Comparison of ENCODE assay signal across 8 cellular contexts in the genomic region with DNA sequence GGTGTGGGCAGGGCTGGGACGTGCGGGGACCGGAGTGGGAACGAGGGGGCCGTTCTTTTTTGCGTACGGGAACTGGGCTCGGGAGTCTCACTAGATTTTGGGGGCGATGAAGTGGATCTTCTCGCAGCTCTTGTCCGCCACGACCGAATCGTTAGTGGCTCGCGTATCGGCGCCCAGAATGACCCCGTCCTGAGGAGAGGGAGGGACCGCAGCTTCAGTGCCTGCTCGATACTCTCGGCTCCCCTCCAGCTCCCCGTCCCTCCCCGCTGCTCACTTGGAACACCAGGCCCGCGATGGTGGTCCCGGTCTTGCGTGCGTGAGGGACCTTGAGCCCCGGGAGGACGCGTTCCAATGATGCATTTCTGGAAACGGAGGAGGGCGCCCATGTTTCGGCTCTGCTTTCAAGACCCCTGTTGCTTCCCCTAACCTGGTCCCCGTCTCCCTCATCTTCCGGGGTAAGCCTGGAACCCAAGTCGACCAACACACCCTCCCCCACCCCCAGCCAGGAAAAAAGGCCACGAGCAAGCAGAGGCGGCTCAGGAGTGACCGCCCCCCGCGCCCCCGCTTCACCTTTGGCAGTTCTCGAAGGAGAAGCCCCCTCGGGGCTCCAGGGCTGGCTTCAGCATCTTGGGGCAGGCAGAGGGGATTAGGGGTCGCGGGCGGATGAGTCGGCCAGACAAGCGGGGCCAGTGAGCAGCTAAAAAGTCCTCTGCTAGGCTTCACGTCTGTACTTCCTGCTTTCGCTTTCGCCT. TPM values are rescaled to one million over a fixed set of nuclear protein-coding genes. Genes with fewer than 3 reads are reported as not detected.
DNase-seq lines count a peak whose midpoint lies in the region; ATAC-seq and TF ChIP-seq lines count a peak whose summit lies in the region.

Gene PSMB10, minus strand, starts transcription at position 727 of the 752 bp plus-strand sequence. Its CDS starts 101 bp downstream, at position 626.

- H3K9me2 ChIP-seq in GM23248 (ENCODE audit: insufficient read depth), result no peaks in the 10 kb centered on the region

- H3K18ac ChIP-seq in trophoblast cell (ENCODE audit: low read length), result peak within 1 kb of the TSS; percentile 34

- peak in 1 of 2 donors; percentile 27 for TF ChIP-seq POLR2A in heart left ventricle (IDR thresholded peaks at IDR 0.05)

- H3K14ac ChIP-seq in trophoblast cell (ENCODE audit: low read length), result peak within 1 kb of the TSS; percentile 62

- peak within 1 kb of the TSS; percentile 28 for H2AK5ac ChIP-seq in trophoblast cell (ENCODE audit: low read length)

- peaks cover 15% of the 10 kb centered on the region for H3K4me1 ChIP-seq in GM23248 (ENCODE audit: insufficient read depth)
- H3K4me1 ChIP-seq in Panc1 (ENCODE audit: control insufficient read depth, insufficient read depth, low read length), result 0 out of 2 replicates have a peak, but pooled peaks cover 4% of the 10 kb centered on the region
- H3K4me1 ChIP-seq in heart left ventricle, result peaks cover 0 to 42% (median 23%) of the 10 kb centered on the region in 12 donors
- H3K4me1 ChIP-seq in trophoblast cell (ENCODE audit: control insufficient read depth in 1 of 2, insufficient read depth in 2 of 2, low read length in 2 of 2), result peaks cover 16 to 17% of the 10 kb centered on the region in 2 experiments

- POLR2A ChIA-PET in Panc1 (lab: Charles Lee), result interaction anchor here (0.7 kb wide), 1 partner anchor 275 kb away, joined by 3 read pairs; no protein-coding TSS in a partner anchor

- ATAC-seq in Panc1 (peak; percentile 18; the same call in 1 of the 2 replicates), heart left ventricle (peak; percentile 2 to 48 (median 16)), HG03095 (IDR thresholded peaks at IDR 0.05; ENCODE audit: unreplicated experiment) (no peak)

- peaks cover 12% of the 10 kb centered on the region for H3K79me1 ChIP-seq in trophoblast cell (ENCODE audit: low read length)

- H3K27me3 ChIP-seq in GM23248 (replicated peaks; ENCODE audit: insufficient read depth) (no peaks in the 10 kb centered on the region), Panc1 (ENCODE audit: control insufficient read depth, insufficient read depth, low read length) (no peaks in the 10 kb centered on the region), heart left ventricle (no peaks in the 10 kb centered on the region), trophoblast cell (ENCODE audit: insufficient read depth, low read length) (no peaks in the 10 kb centered on the region)

- 0 out of 2 replicates have a peak, but pooled peaks cover 3% of the 10 kb centered on the region for H3K79me2 ChIP-seq in GM23248 (ENCODE audit: insufficient read depth)
- H3K79me2 ChIP-seq in trophoblast cell (ENCODE audit: control insufficient read depth, insufficient read depth, low read length, poor library complexity), result peaks cover 10% of the 10 kb centered on the region

- TF ChIP-seq CTCF in Panc1 (IDR thresholded peaks at IDR 0.05), result no peak
- TF ChIP-seq CTCF in heart left ventricle (IDR thresholded peaks at IDR 0.05), result no peak

- no peaks in the 10 kb centered on the region for H3K9me3 ChIP-seq in GM23248 (ENCODE audit: low read depth)
- no peaks in the 10 kb centered on the region for H3K9me3 ChIP-seq in Panc1 (ENCODE audit: control insufficient read depth, insufficient read depth, low read depth, low read length)
- H3K9me3 ChIP-seq in heart left ventricle, result no peaks in the 10 kb centered on the region
- H3K9me3 ChIP-seq in trophoblast cell (ENCODE audit: insufficient read depth, low read depth, low read length), result no peaks in the 10 kb centered on the region

- peaks cover 24% of the 10 kb centered on the region for H3F3A ChIP-seq in GM23248 (ENCODE audit: insufficient read depth)

- H2AFZ ChIP-seq in GM23248 (peak within 1 kb of the TSS; percentile 69), trophoblast cell (ENCODE audit: insufficient read depth, low read length, poor library complexity) (peak within 1 kb of the TSS; percentile 18)

- H3K36me3 ChIP-seq in GM23248 (ENCODE audit: low read depth), result peaks cover 3% of the 10 kb centered on the region; the same call in 1 of the 2 replicates
- H3K36me3 ChIP-seq in Panc1 (ENCODE audit: control insufficient read depth, insufficient read depth, low read length), result peaks cover 2% of the 10 kb centered on the region; the same call in 1 of the 2 replicates
- peaks cover 0 to 62% (median 33%) of the 10 kb centered on the region in 9 donors for H3K36me3 ChIP-seq in heart left ventricle
- H3K36me3 ChIP-seq in trophoblast cell (ENCODE audit: control insufficient read depth in 1 of 2, insufficient read depth in 2 of 2, low read length in 2 of 2), result peaks cover 15 to 17% of the 10 kb centered on the region in 2 experiments

- CTCF ChIA-PET in Panc1 (lab: Charles Lee), result interaction anchor here (0.6 to 0.8 kb wide), 2 partner anchors 52 to 147 kb away, joined by 3 to 4 read pairs; no protein-coding TSS in a partner anchor

- H4K91ac ChIP-seq in trophoblast cell (ENCODE audit: low read depth, low read length), result peak within 1 kb of the TSS; percentile 63

- BruUV-seq in Panc1 (replicated peaks; lab: Mats Ljungman, UMichigan), result TSS peak; percentile 87

- peak within 1 kb of the TSS; percentile 92 for H3K4me3 ChIP-seq in GM23248
- peak within 1 kb of the TSS; percentile 80 to 92 for H3K4me3 ChIP-seq in Panc1 (ENCODE audit: low read depth in 2 of 2, low read length in 2 of 2)
- H3K4me3 ChIP-seq in heart left ventricle, result peak within 1 kb of the TSS; percentile 57 to 98 (median 77)
- peak within 1 kb of the TSS; percentile 97 for H3K4me3 ChIP-seq in trophoblast cell (ENCODE audit: low read depth, low read length)

- H3K4ac ChIP-seq in trophoblast cell (ENCODE audit: low read depth, low read length), result peak within 1 kb of the TSS; percentile 59

- H3K27ac ChIP-seq in GM23248 (peak within 1 kb of the TSS; percentile 79), Panc1 (ENCODE audit: low read length) (peak within 1 kb of the TSS; percentile 88), adipose tissue (ENCODE audit: low read depth, low read length) (peak within 1 kb of the TSS; percentile 57), heart left ventricle (peak within 1 kb of the TSS; percentile 82 to 99 (median 92)), trophoblast cell (ENCODE audit: low read depth, low read length) (peak within 1 kb of the TSS; percentile 55)

- H3K9ac ChIP-seq in GM23248 (peak within 1 kb of the TSS; percentile 92), trophoblast cell (ENCODE audit: low read length) (peak within 1 kb of the TSS; percentile 92)

- peak within 1 kb of the TSS; percentile 28 for H2BK5ac ChIP-seq in trophoblast cell (ENCODE audit: low read depth, low read length, poor library complexity)

- peak within 1 kb of the TSS; percentile 79 for H4K12ac ChIP-seq in trophoblast cell (ENCODE audit: low read depth, low read length)

- no peaks in the 10 kb centered on the region for H4K20me1 ChIP-seq in GM23248 (ENCODE audit: insufficient read depth)

- no peak within 1 kb of the TSS for H2BK12ac ChIP-seq in trophoblast cell (ENCODE audit: low read length)

- WGBS in GM23248 (ENCODE audit: low coverage in 1 of 2, low lambda C conversion rate in 2 of 2, missing lambda C conversion rate in 2 of 2), 2 experiments, result 1% methylated on average over 48 to 53 of the region's 54 CpGs
- WGBS in adipose tissue, 3 donors, result 0 to 1% (median 0%) methylated on average over 52 to 54 of the region's 54 CpGs
- WGBS in heart left ventricle, 4 donors, result 0 to 2% (median 1%) methylated on average over 32 to 54 of the region's 54 CpGs
- WGBS in trophoblast cell (ENCODE audit: extremely low coverage, insufficient coverage, insufficient read length), result no CpG with 5 or more reads among the region's 54 CpGs

- intact Hi-C loops in Panc1 (cut with micrococcal nuclease; ENCODE audit: unreplicated experiment), result no loop called here
- intact Hi-C loops in heart left ventricle (cut with DNase I), result loop anchor here in 5 of 10 donors (5.0 to 10.0 kb wide), 3 partner anchors 99 to 411 kb away; partner anchors contain the start of gene RIPOR1 (in 2 of the 5)

- DNase-seq in Daoy (ENCODE audit: low read depth) (peak; percentile 74), GM23248 (peak; percentile 59), Panc1 (ENCODE audit: low read depth, low spot score) (no peak), heart left ventricle (peak in 4 of 5 donors; percentile 56 to 75 (median 70)), trophoblast cell (peak in 1 of 2 donors; percentile 32), middle frontal gyrus (ENCODE audit: extremely low spot score, low spot score) (no peak)

- in situ Hi-C loops in GM23248 (cut with MboI), result no loop called here
- in situ Hi-C loops in Panc1 (cut with HindIII; ENCODE audit: low pct_unique_long_range_greater_than_20kb, low sequenced_read_pairs), result no loop called here

- peak within 1 kb of the TSS; percentile 91 for H3K4me2 ChIP-seq in GM23248 (ENCODE audit: unreplicated experiment)
- H3K4me2 ChIP-seq in trophoblast cell (ENCODE audit: low read length), result peak within 1 kb of the TSS; percentile 63

- peak within 1 kb of the TSS; percentile 66 for H4K8ac ChIP-seq in trophoblast cell (ENCODE audit: low read depth, low read length)

- no peak within 1 kb of the TSS for H3K23ac ChIP-seq in trophoblast cell (ENCODE audit: low read length)

- peak within 1 kb of the TSS; percentile 33 for H2BK120ac ChIP-seq in trophoblast cell (ENCODE audit: insufficient read depth, low read length, poor library complexity)

RNA-seq across cellular contexts. Expression of gene PSMB10, which starts in this region (rescaled TPM):
- 58.1 and 72.7 TPM in 2 replicates for total RNA-seq in Daoy (2014; rRNA removed; shearing (Covaris generic))
- total RNA-seq in GM23248 (2014; rRNA removed; shearing (Covaris generic)), result 18.9 and 24.8 TPM in 2 replicates
- 49.8 and 55.1 TPM in 2 replicates for polyA plus RNA-seq in GM23248 (2016; fragmentation: Nextera tagmentation; extraction: Ambion mirVana)
- 47.7 TPM for total RNA-seq in Panc1 (2021; ENCODE audit: unreplicated experiment)
- 80.8 TPM for polyA plus RNA-seq in Panc1 (2012; ENCODE audit: insufficient read length)
- 10 to 100 TPM; 69.8 to 81.9 (median 80.0) TPM for polyA plus RNA-seq in adipose tissue
- total RNA-seq in heart left ventricle, result 100 to 1,000 TPM in 1 of 9 donors, 10 to 100 TPM in 8; 39.4 to 182 (median 60.5) TPM
- 100 to 1,000 TPM in 1 of 2 donors, 10 to 100 TPM in 1; 56.9 to 118 TPM for polyA plus RNA-seq in heart left ventricle
- polyA plus RNA-seq in trophoblast cell (2013), result 12.5 and 14.2 TPM in 2 replicates

Comparison
In these comparisons a context has a peak if more than half of its experiments do, and no peak if none do; other contexts are left out.
1. DNase-seq: peak in Daoy (single experiment), GM23248 (single experiment) and heart left ventricle (4 of 5); none in Panc1 (single experiment) and middle frontal gyrus (single experiment).
2. Peak in every context shown above with its lines, with median percentiles within 50 percentile points of each other: H3K27ac ChIP-seq and H3K4me3 ChIP-seq.